In genomic region chr6:110574817-110575216, GRCh38 we compare ENCODE assay signal across 11 cellular contexts.
"Had no signal": no experiment of that assay in that cellular context is flagged by ENCODE, and none has a peak within 500 bp of the region (broad histone marks: within the 10 kb centered on the region; RNA-seq: fewer than 3 reads in every experiment).

No MANE protein-coding gene starts in this region.

- H3K27ac ChIP-seq: GM23248 had no signal

- FAIRE-seq: H1, H54 had no signal

- H3K4me1 ChIP-seq: HAP-1 had no signal

- H3K9ac ChIP-seq: GM23248 had no signal

- H3K36me3 ChIP-seq: HAP-1 had no signal

- H3K4me3 ChIP-seq: GM23248, GM23338, HAP-1 had no signal

- ATAC-seq: GM23338, HCT116 had no signal

- H3K9me3 ChIP-seq: HAP-1 had no signal

- DNase-seq: GM23248, GOT3, H7, H9, HCEC 1CT, HFFc6 had no signal

- H3K4me2 ChIP-seq: GM23338 had no signal

- H2AFZ ChIP-seq: GM23248, GM23338 had no signal
